Comparison of ENCODE assay signal across 8 cellular contexts in genomic region chr20:31835977-31836852, GRCh38. TPM values are rescaled to one million over a fixed set of nuclear protein-coding genes. Genes with fewer than 3 reads are reported as not detected.
A peak's percentile ranks its signal among the peaks of the same experiment; 100 is the strongest.
DNase-seq lines count a peak whose midpoint lies in the region; ATAC-seq and TF ChIP-seq lines count a peak whose summit lies in the region.

No MANE protein-coding gene starts in this region.

- H3K4me3 Mint-ChIP-seq in activated T-cell treated with anti-CD3 and anti-CD28 coated beads, Interleukin-2, amount 50 U/mL, for 4 hours, result no peak overlapping the region

- no peak for TF ChIP-seq POLR2A in spleen (IDR thresholded peaks at IDR 0.05)

- TF ChIP-seq CTCF in retinal pigment epithelial cell (conservative IDR thresholded peaks at IDR 0.05; ENCODE audit: low read depth, low read length), result no peak
- TF ChIP-seq CTCF in spleen (IDR thresholded peaks at IDR 0.05 in 8 of 11, conservative IDR thresholded peaks at IDR 0.05 in 3 of 11), result no peak

- no peaks in the 10 kb centered on the region for H3K36me3 ChIP-seq in spleen

- intact Hi-C loops in head of caudate nucleus (cut with DNase I) (no loop called here), spleen (cut with DNase I; ENCODE audit: low total_unique reads) (no loop called here)

- peak; percentile 98 for DNase-seq in ELR (ENCODE audit: low read depth)
- DNase-seq in LoVo (ENCODE audit: low spot score), result peak; percentile 71
- DNase-seq in activated T-cell treated with anti-CD3 and anti-CD28 coated beads, Interleukin-2, amount 50 U/mL, for 4 hours, result no peak
- DNase-seq in head of caudate nucleus, result peak; percentile 22 to 90 (median 57)
- peak; percentile 75 for DNase-seq in retinal pigment epithelial cell (ENCODE audit: low read depth)
- DNase-seq in spleen, result no peak
- DNase-seq in COR-L47 (lab: John Stamatoyannopoulos, UW), result no peak

- H3K9me3 ChIP-seq in spleen, result no peaks in the 10 kb centered on the region

- H3K27me3 ChIP-seq in spleen (replicated peaks in 1 of 7), result peaks cover 0 to 7% (median 0%) of the 10 kb centered on the region in 7 donors

- peaks cover 6% of the 10 kb centered on the region for H3K4me1 Mint-ChIP-seq in activated T-cell treated with anti-CD3 and anti-CD28 coated beads, Interleukin-2, amount 50 U/mL, for 4 hours (ENCODE audit: low read depth)

- H3K4me1 ChIP-seq in spleen, result peaks cover 11 to 78% (median 26%) of the 10 kb centered on the region in 6 donors

- peak; percentile 81 for ATAC-seq in GM21423 (IDR thresholded peaks at IDR 0.05; ENCODE audit: unreplicated experiment)
- ATAC-seq in activated T-cell treated with anti-CD3 and anti-CD28 coated beads, Interleukin-2, amount 50 U/mL, for 4 hours, result peak; percentile 11 to 31

- H3K36me3 Mint-ChIP-seq in activated T-cell treated with anti-CD3 and anti-CD28 coated beads, Interleukin-2, amount 50 U/mL, for 4 hours (ENCODE audit: insufficient read depth), result no peaks in the 10 kb centered on the region

- peak overlapping the region in 1 of 8 donors; percentile 17 for H3K27ac ChIP-seq in spleen

- H3K27me3 Mint-ChIP-seq in activated T-cell treated with anti-CD3 and anti-CD28 coated beads, Interleukin-2, amount 50 U/mL, for 4 hours (ENCODE audit: low read depth), result no peaks in the 10 kb centered on the region

- 17 to 34% (median 20%) methylated on average over 10 to 14 of the region's 14 CpGs for WGBS in spleen, 5 donors

- H3K4me3 ChIP-seq in retinal pigment epithelial cell (ENCODE audit: low read length), result no peak overlapping the region
- no peak overlapping the region for H3K4me3 ChIP-seq in spleen

- no peaks in the 10 kb centered on the region for H3K9me3 Mint-ChIP-seq in activated T-cell treated with anti-CD3 and anti-CD28 coated beads, Interleukin-2, amount 50 U/mL, for 4 hours

RNA-seq across cellular contexts. Expression of gene FOXS1, which starts 9.2 kb away (rescaled TPM):
- not detected for total RNA-seq in activated T-cell treated with anti-CD3 and anti-CD28 coated beads, Interleukin-2, amount 50 U/mL, for 4 hours
- 1 to 10 TPM; 1.4 to 5.6 (median 1.9) TPM for total RNA-seq in spleen
- polyA plus RNA-seq in spleen, result 1 to 10 TPM; 1.9 to 5.7 (median 2.8) TPM

RNA-seq across cellular contexts. Expression of gene MYLK2, which starts 17.1 kb away (rescaled TPM):
- under 1 TPM in 2 of 3 donors, not detected in 1; 0.10 to 0.11 TPM for total RNA-seq in activated T-cell treated with anti-CD3 and anti-CD28 coated beads, Interleukin-2, amount 50 U/mL, for 4 hours
- total RNA-seq in spleen, result 1 to 10 TPM in 6 of 7 donors, under 1 TPM in 1; 0.97 to 3.4 (median 2.2) TPM
- polyA plus RNA-seq in spleen, result 1 to 10 TPM; 1.7 to 1.9 (median 1.8) TPM

RNA-seq across cellular contexts. Expression of gene DUSP15, which starts 34.1 kb away (rescaled TPM):
- total RNA-seq in activated T-cell treated with anti-CD3 and anti-CD28 coated beads, Interleukin-2, amount 50 U/mL, for 4 hours, result not detected
- 1 to 10 TPM in 6 of 7 donors, under 1 TPM in 1; 0.69 to 7.3 (median 2.1) TPM for total RNA-seq in spleen
- 1 to 10 TPM; 2.5 to 6.7 (median 3.0) TPM for polyA plus RNA-seq in spleen

RNA-seq across cellular contexts. Expression of gene TTLL9, which starts 34.2 kb away (rescaled TPM):
- total RNA-seq in activated T-cell treated with anti-CD3 and anti-CD28 coated beads, Interleukin-2, amount 50 U/mL, for 4 hours, result not detected
- under 1 TPM; 0.23 to 0.79 (median 0.37) TPM for total RNA-seq in spleen
- polyA plus RNA-seq in spleen, result under 1 TPM; 0.22 to 0.33 (median 0.30) TPM

Comparison
In these comparisons a context has a peak if more than half of its experiments do, and no peak if none do; other contexts are left out.
1. DNase-seq: peak in ELR (single experiment), LoVo (single experiment), head of caudate nucleus (42 of 42) and retinal pigment epithelial cell (single experiment); none in activated T-cell treated with anti-CD3 and anti-CD28 coated beads, Interleukin-2, amount 50 U/mL, for 4 hours (single experiment), spleen (single experiment) and COR-L47 (single experiment).